ENCODE assay signal across 18 cellular contexts in genomic region chr18:32122039-32122438, GRCh38. TPM values are rescaled to one million over a fixed set of nuclear protein-coding genes. Genes with fewer than 3 reads are reported as not detected.
"Had no signal": no experiment of that assay in that cellular context is flagged by ENCODE, and none has a peak within 500 bp of the region (broad histone marks: within the 10 kb centered on the region; RNA-seq: fewer than 3 reads in every experiment).

No MANE protein-coding gene starts in this region.

- H3K27me3 ChIP-seq: ascending aorta, breast epithelium, gastrocnemius medialis, left lung, right atrium auricular region, tibial nerve had no signal

- H3K9me3 ChIP-seq: ascending aorta, breast epithelium, gastrocnemius medialis, left lung, prostate gland, right atrium auricular region, tibial nerve had no signal

- H3K36me3 ChIP-seq: breast epithelium had no signal

- H3K27me3 Mint-ChIP-seq: activated T-helper 17 cell treated with anti-CD3 and anti-CD28 coated beads, Interleukin-2, amount 50 U/mL, for 72 hours; stimulated activated naive CD8-positive, alpha-beta T cell treated with anti-CD3 and anti-CD28 coated beads, Interleukin-15, Interleukin-2, amounts not matched to agents 100 ng/mL and 50 ng/mL, for 24 hours had no signal

- H3K27ac ChIP-seq: ascending aorta, breast epithelium, coronary artery, gastrocnemius medialis, left lung, prostate gland, right atrium auricular region, skin epidermis, tibial nerve had no signal

- DNase-seq: activated naive CD4-positive, alpha-beta T cell; gastrocnemius medialis; head of caudate nucleus; left lung; midbrain; occipital lobe; stimulated activated CD4-positive, alpha-beta T cell treated with anti-CD3 and anti-CD28 coated beads, Interleukin-15, amount 100 ng/mL, for 24 hours; stimulated activated CD4-positive, alpha-beta T cell treated with anti-CD3 and anti-CD28 coated beads, Interleukin-2, amount 100 ng/mL, for 48 hours; T1000 had no signal

- H3K4me1 ChIP-seq: ascending aorta, breast epithelium, gastrocnemius medialis, left lung, prostate gland, right atrium auricular region, tibial nerve had no signal

- H3K4me3 ChIP-seq: ascending aorta, breast epithelium, coronary artery, gastrocnemius medialis, left lung, prostate gland, right atrium auricular region, skin epidermis, tibial nerve had no signal

- H3K27ac Mint-ChIP-seq: activated T-helper 17 cell treated with anti-CD3 and anti-CD28 coated beads, Interleukin-2, amount 50 U/mL, for 72 hours; stimulated activated naive CD8-positive, alpha-beta T cell treated with anti-CD3 and anti-CD28 coated beads, Interleukin-15, Interleukin-2, amounts not matched to agents 100 ng/mL and 50 ng/mL, for 24 hours had no signal

- H3K9me3 Mint-ChIP-seq: activated T-helper 17 cell treated with anti-CD3 and anti-CD28 coated beads, Interleukin-2, amount 50 U/mL, for 72 hours; stimulated activated naive CD8-positive, alpha-beta T cell treated with anti-CD3 and anti-CD28 coated beads, Interleukin-15, Interleukin-2, amounts not matched to agents 100 ng/mL and 50 ng/mL, for 24 hours had no signal

- H3K4me3 Mint-ChIP-seq: activated T-helper 17 cell treated with anti-CD3 and anti-CD28 coated beads, Interleukin-2, amount 50 U/mL, for 72 hours; stimulated activated naive CD8-positive, alpha-beta T cell treated with anti-CD3 and anti-CD28 coated beads, Interleukin-15, Interleukin-2, amounts not matched to agents 100 ng/mL and 50 ng/mL, for 24 hours had no signal

- ATAC-seq: activated T-helper 17 cell treated with anti-CD3 and anti-CD28 coated beads, Interleukin-2, amount 50 U/mL, for 72 hours; gastrocnemius medialis; left lung had no signal

RNA-seq across cellular contexts. Expression of gene RNF138, which starts 30.4 kb away (rescaled TPM):
- total RNA-seq: ascending aorta had no signal
